Comparison of ENCODE assay signal across 22 cellular contexts in the genomic region with DNA sequence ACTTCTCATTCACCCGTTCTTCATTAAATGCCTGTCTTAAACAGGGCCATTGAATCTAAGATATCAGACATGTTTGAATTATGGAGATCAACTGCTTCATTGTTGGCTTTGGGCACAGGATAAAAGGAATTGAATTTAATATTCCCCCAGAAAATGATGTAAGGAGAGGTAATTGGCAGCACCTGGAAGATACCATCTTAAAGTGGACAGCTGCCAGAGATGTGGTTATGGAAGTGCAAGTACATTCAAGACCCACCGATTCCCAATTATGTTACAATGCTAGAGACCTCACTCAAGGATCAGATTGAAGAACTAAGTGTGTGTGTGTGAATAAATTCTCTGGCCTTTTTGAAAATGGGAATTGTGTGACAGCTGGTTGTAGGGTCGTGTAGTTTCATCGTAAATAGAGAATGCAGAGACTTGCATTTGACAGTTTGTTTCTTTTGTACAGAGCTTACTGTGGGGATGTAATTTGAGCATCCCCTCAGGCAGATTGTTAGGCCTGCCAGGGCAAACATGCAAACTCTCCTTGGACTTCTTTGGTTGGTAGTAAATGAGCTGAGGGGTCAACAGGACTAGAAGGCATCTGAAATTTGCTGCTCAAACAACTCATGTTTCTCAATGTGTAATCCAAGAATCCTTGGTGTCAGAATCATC.
DNase-seq lines count a peak whose midpoint lies in the region; ATAC-seq and TF ChIP-seq lines count a peak whose summit lies in the region.
"Had no signal": no experiment of that assay in that cellular context is flagged by ENCODE, and none has a peak within 500 bp of the region (broad histone marks: within the 10 kb centered on the region; RNA-seq: fewer than 3 reads in every experiment).

No MANE protein-coding gene starts in this region.

- 45% methylated on average over 4 of the region's 4 CpGs for WGBS in suprapubic skin

- H3K36me3 ChIP-seq in suprapubic skin: no peaks in the 10 kb centered on the region
- H3K36me3 ChIP-seq: thoracic aorta, uterus had no signal

- DNase-seq in DMS79 treated with DMSO at 0.1 percent for 48 hours (lab: John Stamatoyannopoulos, UW): peak; percentile 78
- DNase-seq in NCI-H2081 treated with DMSO at 0.1 percent for 48 hours (lab: John Stamatoyannopoulos, UW): peak; percentile 20
- peak; percentile 96 for DNase-seq in NCI-H69 (lab: John Stamatoyannopoulos, UW)
- DNase-seq in glutamatergic neuron: no peak
- DNase-seq in suprapubic skin (ENCODE audit: low spot score in 2 of 2): no peak
- no peak for DNase-seq in activated T-cell treated with anti-CD3 and anti-CD28 coated beads, Interleukin-2, amount 50 U/mL, for 72 hours
- DNase-seq in NCI-H2227 (lab: John Stamatoyannopoulos, UW; ENCODE audit: unreplicated experiment): no peak
- no peak for DNase-seq in epidermal melanocyte (ENCODE audit: insufficient read length, low spot score)
- DNase-seq: activated CD8-positive, alpha-beta memory T cell treated with anti-CD3 and anti-CD28 coated beads for 24 hours; activated gamma-delta T cell treated with Interleukin-2 at 50 U/mL for 16 hours; C1 segment of cervical spinal cord; Caco-2; midbrain; naive thymus-derived CD4-positive, alpha-beta T cell; NCI-H774; occipital lobe; stimulated activated naive CD8-positive, alpha-beta T cell treated with anti-CD3 and anti-CD28 coated beads, Interleukin-15, Interleukin-2, amounts not matched to agents 100 U/mL and 50 U/mL, for 24 hours; uterus had no signal

- H3K4me1 Mint-ChIP-seq in glutamatergic neuron (ENCODE audit: low read depth, unreplicated experiment): peaks cover 34% of the 10 kb centered on the region
- H3K4me1 Mint-ChIP-seq in activated T-cell treated with anti-CD3 and anti-CD28 coated beads, Interleukin-2, amount 50 U/mL, for 72 hours (ENCODE audit: low read depth): no peaks in the 10 kb centered on the region
- H3K4me1 Mint-ChIP-seq: central memory CD8-positive, alpha-beta T cell; naive thymus-derived CD4-positive, alpha-beta T cell had no signal

- no peak for ATAC-seq in activated T-cell treated with anti-CD3 and anti-CD28 coated beads, Interleukin-2, amount 50 U/mL, for 72 hours (replicated peaks in 1 of 2)
- ATAC-seq: naive thymus-derived CD4-positive, alpha-beta T cell; stimulated activated naive CD8-positive, alpha-beta T cell treated with anti-CD3 and anti-CD28 coated beads, Interleukin-15, Interleukin-2, amounts not matched to agents 100 U/mL and 50 U/mL, for 24 hours had no signal

- H3K27ac Mint-ChIP-seq in glutamatergic neuron (ENCODE audit: unreplicated experiment): peak overlapping the region; percentile 39
- H3K27ac Mint-ChIP-seq in activated T-cell treated with anti-CD3 and anti-CD28 coated beads, Interleukin-2, amount 50 U/mL, for 72 hours: no peak overlapping the region
- H3K27ac Mint-ChIP-seq: naive thymus-derived CD4-positive, alpha-beta T cell; T-helper 2 cell treated with Interferon-gamma antibody and Interleukin-4, amounts not matched to agents 5 μg/mL and 100 μg/mL, for 36 hours had no signal

- H3K9me3 Mint-ChIP-seq in glutamatergic neuron (ENCODE audit: unreplicated experiment): peaks cover 3% of the 10 kb centered on the region
- peaks cover 0 to 7% of the 10 kb centered on the region in 2 donors for H3K9me3 Mint-ChIP-seq in activated T-cell treated with anti-CD3 and anti-CD28 coated beads, Interleukin-2, amount 50 U/mL, for 72 hours
- H3K9me3 Mint-ChIP-seq: T-helper 2 cell treated with Interferon-gamma antibody and Interleukin-4, amounts not matched to agents 5 μg/mL and 100 μg/mL, for 36 hours had no signal

- peaks cover 4% of the 10 kb centered on the region for H3K36me3 Mint-ChIP-seq in glutamatergic neuron (ENCODE audit: unreplicated experiment)
- H3K36me3 Mint-ChIP-seq in activated T-cell treated with anti-CD3 and anti-CD28 coated beads, Interleukin-2, amount 50 U/mL, for 72 hours (ENCODE audit: insufficient read depth in 2 of 2): no peaks in the 10 kb centered on the region
- H3K36me3 Mint-ChIP-seq: naive thymus-derived CD4-positive, alpha-beta T cell had no signal

- no peak overlapping the region for H3K4me3 ChIP-seq in suprapubic skin
- H3K4me3 ChIP-seq: thoracic aorta, uterus had no signal

- H3K27me3 Mint-ChIP-seq in glutamatergic neuron (ENCODE audit: unreplicated experiment): peaks cover 3% of the 10 kb centered on the region
- no peaks in the 10 kb centered on the region for H3K27me3 Mint-ChIP-seq in activated T-cell treated with anti-CD3 and anti-CD28 coated beads, Interleukin-2, amount 50 U/mL, for 72 hours (ENCODE audit: low read depth)
- H3K27me3 Mint-ChIP-seq: central memory CD8-positive, alpha-beta T cell had no signal

- H3K27ac ChIP-seq in suprapubic skin: no peak overlapping the region
- H3K27ac ChIP-seq: HL-60, thoracic aorta, uterus had no signal

- TF ChIP-seq POLR2A in suprapubic skin (IDR thresholded peaks at IDR 0.05): no peak

- H3K9me3 ChIP-seq in suprapubic skin: no peaks in the 10 kb centered on the region
- H3K9me3 ChIP-seq: Caco-2, thoracic aorta, uterus had no signal

- H3K4me3 Mint-ChIP-seq in glutamatergic neuron (ENCODE audit: unreplicated experiment): no peak overlapping the region
- no peak overlapping the region for H3K4me3 Mint-ChIP-seq in activated T-cell treated with anti-CD3 and anti-CD28 coated beads, Interleukin-2, amount 50 U/mL, for 72 hours
- H3K4me3 Mint-ChIP-seq: central memory CD8-positive, alpha-beta T cell; naive thymus-derived CD4-positive, alpha-beta T cell; T-helper 2 cell treated with Interferon-gamma antibody and Interleukin-4, amounts not matched to agents 5 μg/mL and 100 μg/mL, for 36 hours had no signal

- H3K4me1 ChIP-seq in suprapubic skin: no peaks in the 10 kb centered on the region
- H3K4me1 ChIP-seq: Caco-2, uterus had no signal

- no peak for TF ChIP-seq EP300 in suprapubic skin (IDR thresholded peaks at IDR 0.05)

- TF ChIP-seq CTCF in glutamatergic neuron (IDR thresholded peaks at IDR 0.05; ENCODE audit: partially characterized antibody, unreplicated experiment) (no peak), suprapubic skin (IDR thresholded peaks at IDR 0.05) (no peak)

- no peaks in the 10 kb centered on the region for H3K27me3 ChIP-seq in suprapubic skin
- H3K27me3 ChIP-seq: uterus had no signal

Comparison
In these comparisons a context has a peak if more than half of its experiments do, and no peak if none do; other contexts are left out.
1. DNase-seq: peak in DMS79 treated with DMSO at 0.1 percent for 48 hours (single experiment), NCI-H2081 treated with DMSO at 0.1 percent for 48 hours (single experiment) and NCI-H69 (single experiment); none in glutamatergic neuron (single experiment), suprapubic skin (0 of 2), activated T-cell treated with anti-CD3 and anti-CD28 coated beads, Interleukin-2, amount 50 U/mL, for 72 hours (0 of 2), NCI-H2227 (single experiment) and epidermal melanocyte (single experiment).